Comparison of ENCODE assay signal across 11 cellular contexts in genomic region chr20:32474717-32474966, GRCh38.
A peak's percentile ranks its signal among the peaks of the same experiment; 100 is the strongest.
DNase-seq lines count a peak whose midpoint lies in the region; ATAC-seq, FAIRE-seq and TF ChIP-seq lines count a peak whose summit lies in the region.
"Had no signal": no experiment of that assay in that cellular context is flagged by ENCODE, and none has a peak within 500 bp of the region (broad histone marks: within the 10 kb centered on the region; RNA-seq: fewer than 3 reads in every experiment).

No MANE protein-coding gene starts in this region.

- no peaks in the 10 kb centered on the region for H3K27me3 ChIP-seq in left lung
- H3K27me3 ChIP-seq in HAP-1 (ENCODE audit: low read depth), result no peaks in the 10 kb centered on the region

- no peaks in the 10 kb centered on the region for H3K27me3 Mint-ChIP-seq in brain
- H3K27me3 Mint-ChIP-seq: T-helper 17 cell had no signal

- peak overlapping the region in 4 of 5 experiments; percentile 60 to 84 (median 78) for H3K4me3 Mint-ChIP-seq in brain
- H3K4me3 Mint-ChIP-seq: T-helper 17 cell had no signal

- H3K9me3 ChIP-seq in left lung (no peaks in the 10 kb centered on the region), HAP-1 (no peaks in the 10 kb centered on the region)

- WGBS in lower leg skin, 2 donors, result 25% methylated on average over 7 of the region's 8 CpGs; no CpG with 5 or more reads in 1 of the 2 donors

- TF ChIP-seq CTCF in brain (conservative IDR thresholded peaks at IDR 0.05) (no peak), left lung (IDR thresholded peaks at IDR 0.05) (no peak), lower leg skin (IDR thresholded peaks at IDR 0.05) (no peak)

- H3K4me1 ChIP-seq in left lung (peaks cover 43 to 81% of the 10 kb centered on the region in 2 donors), HAP-1 (peaks cover 19% of the 10 kb centered on the region)

- intact Hi-C loops in left lung (cut with DNase I) (no loop called here), lower leg skin (cut with DNase I; ENCODE audit: low total_unique reads) (no loop called here)

- peaks cover 88% of the 10 kb centered on the region for H3K4me1 Mint-ChIP-seq in brain

- H3K9me3 Mint-ChIP-seq in brain, result no peaks in the 10 kb centered on the region

- ATAC-seq in left lung (no peak), GM19324 (IDR thresholded peaks at IDR 0.05; ENCODE audit: low FRiP score, unreplicated experiment) (no peak)
- ATAC-seq: T-helper 17 cell had no signal

- H3K36me3 Mint-ChIP-seq in brain, result peaks cover 12% of the 10 kb centered on the region

- H3K27ac Mint-ChIP-seq in brain, result peak overlapping the region; percentile 14 to 99 (median 93)
- H3K27ac Mint-ChIP-seq: T-helper 17 cell had no signal

- TF ChIP-seq POLR2A in GM12892 (IDR thresholded peaks at IDR 0.05; ENCODE audit: low read depth, low read length) (no peak), lower leg skin (IDR thresholded peaks at IDR 0.05) (no peak)

- H3K36me3 ChIP-seq in left lung (peaks cover 0 to 21% of the 10 kb centered on the region in 2 donors), HAP-1 (replicated peaks) (no peaks in the 10 kb centered on the region; the same call in 1 of the 2 replicates)

- H3K4me3 ChIP-seq in left lung (peak overlapping the region in 1 of 2 donors; percentile 28), skin epidermis (peak overlapping the region in 3 of 7 experiments; percentile 3 to 27 (median 7)), HAP-1 (no peak overlapping the region), lower leg skin (ENCODE audit: low read depth, poor library complexity, severe bottlenecking) (no peak overlapping the region)

- FAIRE-seq in GM12892 (lab: Jason Lieb, UNC), result no peak

- DNase-seq in GM12892 (ENCODE audit: insufficient read length) (peak; percentile 27), left lung (no peak), HAP-1 (ENCODE audit: low spot score in 2 of 2) (no peak), lower leg skin (ENCODE audit: low spot score in 2 of 2) (no peak), HuH-7.5 (ENCODE audit: low spot score) (no peak)
- DNase-seq: activated effector memory CD4-positive, alpha-beta T cell treated with Interleukin-2 at 50 U/mL for 16 hours; stimulated activated CD4-positive, alpha-beta T cell treated with anti-CD3 and anti-CD28 coated beads, Interleukin-2, amount 100 ng/mL, for 24 hours; T-helper 17 cell had no signal

- in situ Hi-C loops in HAP-1 (cut with MboI; ENCODE audit: low sequenced_read_pairs), result no loop called here

- H3K27ac ChIP-seq in left lung (peak overlapping the region; percentile 70 to 84), skin epidermis (peak overlapping the region in 20 of 21 experiments; percentile 22 to 88 (median 70))
